ENCODE assay signal across 11 cellular contexts in genomic region chr4:54025582-54025981, GRCh38.
"Had no signal": no experiment of that assay in that cellular context is flagged by ENCODE, and none has a peak within 500 bp of the region (broad histone marks: within the 10 kb centered on the region; RNA-seq: fewer than 3 reads in every experiment).

No MANE protein-coding gene starts in this region.

- ATAC-seq: HCT116, HepG2 had no signal

- H3K4me3 Mint-ChIP-seq: HFFc6, IgD-negative memory B cell had no signal

- H3K4me3 ChIP-seq: GM23248, HAP-1 had no signal

- H3K27me3 Mint-ChIP-seq: IgD-negative memory B cell had no signal

- H3K27ac ChIP-seq: GM23248, HL-60, KMS-11 had no signal

- H3K4me2 ChIP-seq: KMS-11 had no signal

- H3K36me3 Mint-ChIP-seq: IgD-negative memory B cell had no signal

- H3K9me3 Mint-ChIP-seq: HFFc6, IgD-negative memory B cell had no signal

- FAIRE-seq: HepG2 had no signal

- H3K9me3 ChIP-seq: HAP-1 had no signal

- H3K9ac ChIP-seq: GM23248, KMS-11 had no signal

- H3K27ac Mint-ChIP-seq: HFFc6, IgD-negative memory B cell had no signal

- H2AFZ ChIP-seq: GM23248 had no signal

- DNase-seq: GM23248, H7, HFFc6, Kasumi-1, KBM-7 had no signal

- H3K36me3 ChIP-seq: HAP-1 had no signal
